Comparison of ENCODE assay signal across 1 cellular context in genomic region chr14:68349900-68350323, GRCh38.
TF ChIP-seq lines count a peak whose summit lies in the region.

No MANE protein-coding gene starts in this region.

TF ChIP-seq in HepG2, 621 proteins besides CTCF, POLR2A, EP300 and RAD21 (continued from another document and continues in another):
- TF ChIP-seq ZNF710 (CRISPR knock-in tag; IDR thresholded peaks at IDR 0.05; ENCODE audit: borderline replicate concordance): peak; percentile 91; the same call in 1 of the 2 replicates
- TF ChIP-seq ZMYM4 (CRISPR knock-in tag; IDR thresholded peaks at IDR 0.05): peak; percentile 74; the same call in 1 of the 2 replicates
- peak; percentile 92 for TF ChIP-seq NFIC (IDR thresholded peaks at IDR 0.05; ENCODE audit: low read length)
- peak; percentile 85 for TF ChIP-seq FOXO1 (CRISPR knock-in tag; IDR thresholded peaks at IDR 0.05)
- TF ChIP-seq FOXP1 (IDR thresholded peaks at IDR 0.05): no peak
- TF ChIP-seq FOXP1 (CRISPR knock-in tag; IDR thresholded peaks at IDR 0.05): peak; percentile 87
- no peak for TF ChIP-seq ZBTB4 (CRISPR knock-in tag; IDR thresholded peaks at IDR 0.05; ENCODE audit: borderline replicate concordance)
- no peak for TF ChIP-seq ARHGAP35 (CRISPR knock-in tag; IDR thresholded peaks at IDR 0.05; ENCODE audit: borderline replicate concordance)
- no peak for TF ChIP-seq ZNF549 (CRISPR knock-in tag; IDR thresholded peaks at IDR 0.05)
- peak; percentile 37; the same call in 1 of the 2 replicates for TF ChIP-seq CCDC6 (CRISPR knock-in tag; IDR thresholded peaks at IDR 0.05)
- TF ChIP-seq HOMEZ (CRISPR knock-in tag; IDR thresholded peaks at IDR 0.05; ENCODE audit: low read depth): peak; percentile 89
- TF ChIP-seq KLF16 (CRISPR knock-in tag; IDR thresholded peaks at IDR 0.05): peak in 1 of 2 experiments; percentile 69; a peak in 2 of 4 replicates
- TF ChIP-seq ZBTB21 (CRISPR knock-in tag; IDR thresholded peaks at IDR 0.05): peak; percentile 39; the same call in 1 of the 2 replicates
- peak; percentile 54; the same call in 1 of the 2 replicates for TF ChIP-seq KDM3A (CRISPR knock-in tag; IDR thresholded peaks at IDR 0.05; ENCODE audit: low read depth)
- TF ChIP-seq ZNF619 (CRISPR knock-in tag; IDR thresholded peaks at IDR 0.05): no peak
- peak; percentile 68; the same call in 1 of the 2 replicates for TF ChIP-seq MLX (CRISPR knock-in tag; IDR thresholded peaks at IDR 0.05)
- no peak for TF ChIP-seq ZNF761 (CRISPR knock-in tag; conservative IDR thresholded peaks at IDR 0.05)
- TF ChIP-seq ZBTB33 (CRISPR knock-in tag; IDR thresholded peaks at IDR 0.05): 0 out of 2 replicates have a peak, but pooled peaks have one; percentile 34
- TF ChIP-seq ZBTB49 (CRISPR knock-in tag; IDR thresholded peaks at IDR 0.05; ENCODE audit: borderline replicate concordance): no peak
- TF ChIP-seq GABPA (IDR thresholded peaks at IDR 0.05; ENCODE audit: low read depth, low read length): no peak
- TF ChIP-seq GABPA (CRISPR knock-in tag; IDR thresholded peaks at IDR 0.05; ENCODE audit: low read depth): peak; percentile 69
- peak; percentile 80; the same call in 1 of the 2 replicates for TF ChIP-seq THRA (CRISPR knock-in tag; IDR thresholded peaks at IDR 0.05; ENCODE audit: borderline replicate concordance)
- no peak for TF ChIP-seq AKNA (CRISPR knock-in tag; IDR thresholded peaks at IDR 0.05; ENCODE audit: borderline replicate concordance)
- no peak for TF ChIP-seq ZNF253 (CRISPR knock-in tag; IDR thresholded peaks at IDR 0.05; ENCODE audit: borderline replicate concordance)
- peak; percentile 24; the same call in 1 of the 2 replicates for TF ChIP-seq ELK4 (CRISPR knock-in tag; IDR thresholded peaks at IDR 0.05; ENCODE audit: borderline replicate concordance)
- TF ChIP-seq TFAP4 (IDR thresholded peaks at IDR 0.05; ENCODE audit: borderline replicate concordance, low read depth): peak; percentile 94
- peak; percentile 95; the same call in 1 of the 2 replicates for TF ChIP-seq FOXJ3 (CRISPR knock-in tag; IDR thresholded peaks at IDR 0.05; ENCODE audit: borderline replicate concordance)
- TF ChIP-seq ZNF703 (CRISPR knock-in tag; IDR thresholded peaks at IDR 0.05; ENCODE audit: borderline replicate concordance): 0 out of 2 replicates have a peak, but pooled peaks have one; percentile 41
- TF ChIP-seq MED1 (CRISPR knock-in tag; IDR thresholded peaks at IDR 0.05): peak; percentile 94
- TF ChIP-seq NFIB (CRISPR knock-in tag; IDR thresholded peaks at IDR 0.05; ENCODE audit: borderline replicate concordance): no peak
- TF ChIP-seq SATB2 (CRISPR knock-in tag; IDR thresholded peaks at IDR 0.05): peak; percentile 39; the same call in 1 of the 2 replicates
- TF ChIP-seq ZBTB46 (CRISPR knock-in tag; IDR thresholded peaks at IDR 0.05; ENCODE audit: borderline replicate concordance): no peak
